In the genomic region with DNA sequence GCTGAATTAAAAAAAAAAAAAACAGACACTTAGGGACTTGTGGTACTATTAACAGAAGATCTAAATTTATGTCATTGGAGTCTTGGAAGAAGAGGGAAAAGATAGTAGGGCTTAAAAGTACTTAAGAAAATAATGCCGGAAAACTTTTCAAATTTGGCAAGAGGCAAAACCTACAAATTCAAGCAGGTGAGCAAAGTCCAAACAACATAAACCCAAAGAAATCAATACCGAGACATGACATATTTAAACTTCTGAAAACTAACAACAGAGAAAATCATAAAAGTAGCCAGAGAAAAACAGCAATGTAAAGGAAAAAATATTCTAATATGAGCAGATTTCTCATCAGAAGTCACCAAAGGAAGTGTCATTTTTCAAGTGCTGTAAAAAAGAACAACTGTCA, we compare ENCODE assay signal across 9 cellular contexts.
"Had no signal": no experiment of that assay in that cellular context is flagged by ENCODE, and none has a peak within 500 bp of the region (broad histone marks: within the 10 kb centered on the region; RNA-seq: fewer than 3 reads in every experiment).

No MANE protein-coding gene starts in this region.

- DNase-seq: IMR-90, Karpas-422, KBM-7, KG1 had no signal

- H3K4me2 ChIP-seq: KMS-11 had no signal

- H3K27ac Mint-ChIP-seq: IgD-negative memory B cell had no signal

- H3K4me3 ChIP-seq: K562 had no signal

- H3K27ac ChIP-seq: HL-60, KMS-11 had no signal

- FAIRE-seq: HTR-8/SVneo, K562 had no signal

- H3K9ac ChIP-seq: KMS-11 had no signal

- ATAC-seq: K562 had no signal

- H3K27me3 Mint-ChIP-seq: IgD-negative memory B cell had no signal
